8 cellular contexts compared by ENCODE assay signal in the genomic region with DNA sequence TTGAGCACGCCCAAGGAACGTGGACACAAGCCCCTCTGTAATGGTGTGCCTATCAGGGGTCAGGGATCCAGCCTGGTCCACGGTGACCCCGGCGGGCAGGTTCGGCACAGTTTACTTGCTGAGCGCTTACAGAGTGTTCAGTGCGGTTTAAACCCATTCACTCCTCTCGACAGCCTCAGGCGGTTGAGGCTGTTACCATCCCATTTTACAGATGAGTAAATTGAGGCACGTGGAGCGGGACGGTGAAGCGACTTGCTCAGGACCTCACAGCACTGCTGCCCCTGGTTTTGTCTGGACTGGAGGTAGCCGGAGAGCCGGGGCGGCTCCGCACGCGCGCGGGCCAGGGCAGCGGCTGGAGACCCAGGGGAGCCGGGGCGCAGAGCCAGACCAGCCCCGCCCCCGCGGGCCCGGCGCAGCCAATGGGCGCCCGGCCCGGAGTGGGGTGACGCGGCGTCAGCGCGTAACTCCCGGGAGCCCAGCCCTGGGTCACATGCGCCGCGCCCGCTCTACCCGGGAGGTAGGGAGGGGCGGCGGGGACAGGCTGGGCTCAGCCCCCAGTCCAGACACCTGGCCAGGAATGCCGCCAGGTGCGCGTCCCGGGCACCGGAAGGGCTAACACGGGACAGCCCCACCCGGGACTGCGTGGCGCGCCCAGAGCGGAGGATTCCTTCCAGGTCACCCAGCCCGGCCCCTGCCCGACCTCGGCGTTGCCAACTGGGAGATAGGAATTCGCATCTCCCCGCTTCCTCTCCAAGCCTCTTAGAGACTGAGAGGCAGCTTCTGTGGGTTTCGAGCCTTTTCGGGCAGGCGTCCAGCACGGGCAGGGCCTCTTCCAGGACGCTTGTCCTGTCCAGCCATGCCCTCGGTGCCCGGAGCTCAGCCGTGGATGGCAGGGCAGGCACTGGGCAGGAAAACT. TPM values are rescaled to one million over a fixed set of nuclear protein-coding genes. Genes with fewer than 3 reads are reported as not detected.
DNase-seq lines count a peak whose midpoint lies in the region; ATAC-seq and TF ChIP-seq lines count a peak whose summit lies in the region.

No MANE protein-coding gene starts in this region.

- no peaks in the 10 kb centered on the region for H3K9me3 Mint-ChIP-seq in activated CD8-positive, alpha-beta T cell treated with anti-CD3 and anti-CD28 coated beads for 36 hours

- 10 to 11% methylated on average over 71 of the region's 71 CpGs for WGBS in ectodermal cell, 2 experiments
- WGBS in lung, 2 donors: 2 to 4% methylated on average over 66 to 71 of the region's 71 CpGs

- H3K27ac ChIP-seq in ectodermal cell (ENCODE audit: insufficient read depth, low read depth, low read length, poor library complexity, severe bottlenecking) (peak overlapping the region; percentile 77), lung (ENCODE audit: low read depth in 1 of 2, low read length in 1 of 2) (peak overlapping the region; percentile 96 to 100)

- H3K4me1 ChIP-seq in ectodermal cell (ENCODE audit: control insufficient read depth, insufficient read depth, low read length) (peaks cover 47% of the 10 kb centered on the region), lung (ENCODE audit: control insufficient read depth in 2 of 2, insufficient read depth in 2 of 2, low read length in 2 of 2) (peaks cover 24 to 42% of the 10 kb centered on the region in 2 donors)

- H3K36me3 ChIP-seq in ectodermal cell (ENCODE audit: control insufficient read depth, insufficient read depth, low read length) (no peaks in the 10 kb centered on the region), lung (ENCODE audit: control insufficient read depth in 2 of 2, insufficient read depth in 2 of 2, low read length in 2 of 2) (no peaks in the 10 kb centered on the region)

- no peak for TF ChIP-seq CTCF in AG09319 (IDR thresholded peaks at IDR 0.05; ENCODE audit: low read depth, low read length)
- TF ChIP-seq CTCF in activated CD8-positive, alpha-beta T cell treated with anti-CD3 and anti-CD28 coated beads for 36 hours (IDR thresholded peaks at IDR 0.05): no peak
- TF ChIP-seq CTCF in lung (IDR thresholded peaks at IDR 0.05; ENCODE audit: control extremely low read depth, extremely low read depth): no peak

- H3K27me3 Mint-ChIP-seq in activated CD8-positive, alpha-beta T cell treated with anti-CD3 and anti-CD28 coated beads for 36 hours: no peaks in the 10 kb centered on the region

- DNase-seq in AG09319 (ENCODE audit: extremely low read depth, low read depth): peak; percentile 59
- peak; percentile 84 for DNase-seq in NCI-H774 (lab: John Stamatoyannopoulos, UW)
- peak; percentile 85 for DNase-seq in activated CD8-positive, alpha-beta T cell treated with anti-CD3 and anti-CD28 coated beads for 36 hours
- DNase-seq in lung (ENCODE audit: low spot score): peak; percentile 94
- DNase-seq in stimulated activated CD4-positive, alpha-beta T cell treated with anti-CD3 and anti-CD28 coated beads, TNF-alpha, amount 100 ng/mL, for 4 hours (ENCODE audit: low read depth in 3 of 3): peak; percentile 65 to 68 (median 68)

- H3K4me1 Mint-ChIP-seq in activated CD8-positive, alpha-beta T cell treated with anti-CD3 and anti-CD28 coated beads for 36 hours (ENCODE audit: low read depth): peaks cover 46% of the 10 kb centered on the region

- CTCF ChIA-PET in activated CD8-positive, alpha-beta T cell treated with anti-CD3 and anti-CD28 coated beads for 36 hours (lab: Charles Lee): interaction anchor here (1.2 to 7.0 kb wide), 5 partner anchors 10 to 26 kb away, joined by 4 to 49 read pairs (median 8); no protein-coding TSS in a partner anchor

- intact Hi-C loops in activated CD8-positive, alpha-beta T cell treated with anti-CD3 and anti-CD28 coated beads for 36 hours (cut with micrococcal nuclease): no loop called here

- H3K27ac Mint-ChIP-seq in activated CD8-positive, alpha-beta T cell treated with anti-CD3 and anti-CD28 coated beads for 36 hours: peak overlapping the region; percentile 96

- H3K4me3 ChIP-seq in ectodermal cell (ENCODE audit: insufficient read depth, low read depth, low read length) (peak overlapping the region; percentile 47), lung (peak overlapping the region; percentile 47)

- H3K27me3 ChIP-seq in ectodermal cell (ENCODE audit: control insufficient read depth, insufficient read depth, low read length, poor library complexity, severe bottlenecking) (no peaks in the 10 kb centered on the region), lung (ENCODE audit: control insufficient read depth, insufficient read depth) (no peaks in the 10 kb centered on the region)

- ATAC-seq in GM19043 (IDR thresholded peaks at IDR 0.05; ENCODE audit: low read depth, unreplicated experiment) (peak; percentile 54), HG03342 (IDR thresholded peaks at IDR 0.05; ENCODE audit: unreplicated experiment) (peak; percentile 51), lung (ENCODE audit: insufficient read depth, low FRiP score) (peak; percentile 73)
- ATAC-seq in activated CD8-positive, alpha-beta T cell treated with anti-CD3 and anti-CD28 coated beads for 36 hours: peak; percentile 60

- peaks cover 11% of the 10 kb centered on the region for H3K36me3 Mint-ChIP-seq in activated CD8-positive, alpha-beta T cell treated with anti-CD3 and anti-CD28 coated beads for 36 hours (ENCODE audit: low read depth)

- POLR2A ChIA-PET in activated CD8-positive, alpha-beta T cell treated with anti-CD3 and anti-CD28 coated beads for 36 hours (lab: Charles Lee): interaction anchor here (1.1 to 22.2 kb wide), 8 partner anchors 9 to 31 kb away, joined by 3 to 617 read pairs (median 20); partner anchors contain the start of gene SREBF1

- H3K4me3 Mint-ChIP-seq in activated CD8-positive, alpha-beta T cell treated with anti-CD3 and anti-CD28 coated beads for 36 hours: peak overlapping the region; percentile 83

- no peaks in the 10 kb centered on the region for H3K9me3 ChIP-seq in ectodermal cell (ENCODE audit: control insufficient read depth, low read length)
- no peaks in the 10 kb centered on the region for H3K9me3 ChIP-seq in lung (ENCODE audit: control insufficient read depth in 2 of 2, insufficient read depth in 1 of 2, low read length in 1 of 2)

RNA-seq across cellular contexts. Expression of gene SREBF1, which starts 3.3 kb away (rescaled TPM):
- total RNA-seq in activated CD8-positive, alpha-beta T cell treated with anti-CD3 and anti-CD28 coated beads for 36 hours: 100 to 1,000 TPM; 103 to 116 TPM
- 58.8 TPM for polyA plus RNA-seq in ectodermal cell (2013, experiment 1 of 4)
- 65.5 TPM for polyA plus RNA-seq in ectodermal cell (2013, experiment 2 of 4)
- polyA plus RNA-seq in ectodermal cell (2013, experiment 3 of 4): 33.2 TPM
- polyA plus RNA-seq in ectodermal cell (2013, experiment 4 of 4): 43.0 TPM
- total RNA-seq in lung: 100 to 1,000 TPM in 1 of 2 donors, 10 to 100 TPM in 1; 84.6 to 134 TPM
- 10 to 100 TPM; 68.4 to 76.8 TPM for polyA plus RNA-seq in lung

Comparison
In these comparisons a context has a peak if more than half of its experiments do, and no peak if none do; other contexts are left out.
1. Peak in every context shown above with its lines: DNase-seq, ATAC-seq, H3K4me3 ChIP-seq and H3K27ac ChIP-seq.